27 cellular contexts compared by ENCODE assay signal in genomic region chr22:25016311-25016710, GRCh38.
"Had no signal": no experiment of that assay in that cellular context is flagged by ENCODE, and none has a peak within 500 bp of the region (broad histone marks: within the 10 kb centered on the region; RNA-seq: fewer than 3 reads in every experiment).

No MANE protein-coding gene starts in this region.

- H3K36me3 Mint-ChIP-seq: natural killer cell; stimulated activated effector memory CD8-positive, alpha-beta T cell treated with anti-CD3 and anti-CD28 coated beads, Interleukin-12 subunit alpha, Interleukin-12 subunit beta, amount 100 ng/mL, for 72 hours; stimulated activated naive B cell treated with anti-CD40 and anti-IgM and Interleukin-4, amounts not matched to agents 10 μg/mL and 1 μg/mL and 100 μg/mL, for 72 hours had no signal

- H3K36me3 ChIP-seq: neural progenitor cell, ovary, right lobe of liver, sigmoid colon, thoracic aorta, thyroid gland, upper lobe of left lung, vagina had no signal

- H3K9ac ChIP-seq: neural progenitor cell, parathyroid adenoma had no signal

- H3K4me3 ChIP-seq: neural progenitor cell, ovary, psoas muscle, right lobe of liver, sigmoid colon, stomach, thoracic aorta, thyroid gland, tibial nerve, upper lobe of left lung, vagina had no signal

- DNase-seq: natural killer cell; occipital lobe; ovary; posterior cingulate gyrus; psoas muscle; right cardiac atrium; right lobe of liver; sigmoid colon; small intestine; stimulated activated CD4-positive, alpha-beta T cell treated with anti-CD3 and anti-CD28 coated beads, Interleukin-15, amount 100 ng/mL, for 24 hours; stimulated activated CD4-positive, alpha-beta T cell treated with anti-CD3 and anti-CD28 coated beads, Interleukin-2, amount 100 ng/mL, for 24 hours; stimulated activated CD4-positive, alpha-beta T cell treated with anti-CD3 and anti-CD28 coated beads, Interleukin-2, amount 100 ng/mL, for 48 hours; stimulated activated CD4-positive, alpha-beta T cell treated with anti-CD3 and anti-CD28 coated beads, Interleukin-4, amount 100 ng/mL, for 24 hours; stimulated activated naive B cell treated with anti-CD40 and anti-IgM and Interleukin-4, amounts not matched to agents 10 μg/mL and 1 μg/mL and 100 μg/mL, for 72 hours; stimulated activated naive CD4-positive, alpha-beta T cell treated with Interleukin-2 at 50 U/mL for 16 hours; stomach; thyroid gland; upper lobe of left lung had no signal

- H3K27me3 Mint-ChIP-seq: progenitor cell of endocrine pancreas had no signal

- H3K4me3 Mint-ChIP-seq: natural killer cell; nephron; neural progenitor cell; stimulated activated effector memory CD8-positive, alpha-beta T cell treated with anti-CD3 and anti-CD28 coated beads, Interleukin-12 subunit alpha, Interleukin-12 subunit beta, amount 100 ng/mL, for 72 hours; stimulated activated naive B cell treated with anti-CD40 and anti-IgM and Interleukin-4, amounts not matched to agents 10 μg/mL and 1 μg/mL and 100 μg/mL, for 72 hours; stimulated activated naive CD8-positive, alpha-beta T cell treated with anti-CD3 and anti-CD28 coated beads, Interleukin-15, Interleukin-2, amounts not matched to agents 100 ng/mL and 50 ng/mL, for 24 hours had no signal

- H3K9me3 ChIP-seq: ovary, psoas muscle, right lobe of liver, sigmoid colon, stomach, thoracic aorta, thyroid gland, tibial nerve, upper lobe of left lung, vagina had no signal

- H3K4me1 Mint-ChIP-seq: natural killer cell; stimulated activated effector memory CD8-positive, alpha-beta T cell treated with anti-CD3 and anti-CD28 coated beads, Interleukin-12 subunit alpha, Interleukin-12 subunit beta, amount 100 ng/mL, for 72 hours; stimulated activated naive B cell treated with anti-CD40 and anti-IgM and Interleukin-4, amounts not matched to agents 10 μg/mL and 1 μg/mL and 100 μg/mL, for 72 hours had no signal

- H3K27me3 ChIP-seq: neural progenitor cell, ovary, right lobe of liver, sigmoid colon, stomach, thyroid gland, tibial nerve, upper lobe of left lung, vagina had no signal

- H3K9me3 Mint-ChIP-seq: natural killer cell; nephron; neural progenitor cell; stimulated activated effector memory CD8-positive, alpha-beta T cell treated with anti-CD3 and anti-CD28 coated beads, Interleukin-12 subunit alpha, Interleukin-12 subunit beta, amount 100 ng/mL, for 72 hours; stimulated activated naive B cell treated with anti-CD40 and anti-IgM and Interleukin-4, amounts not matched to agents 10 μg/mL and 1 μg/mL and 100 μg/mL, for 72 hours; stimulated activated naive CD8-positive, alpha-beta T cell treated with anti-CD3 and anti-CD28 coated beads, Interleukin-15, Interleukin-2, amounts not matched to agents 100 ng/mL and 50 ng/mL, for 24 hours had no signal

- ATAC-seq: natural killer cell; psoas muscle; right cardiac atrium; stimulated activated effector memory CD8-positive, alpha-beta T cell treated with anti-CD3 and anti-CD28 coated beads, Interleukin-12 subunit alpha, Interleukin-12 subunit beta, amount 100 ng/mL, for 72 hours; stimulated activated naive B cell treated with anti-CD40 and anti-IgM and Interleukin-4, amounts not matched to agents 10 μg/mL and 1 μg/mL and 100 μg/mL, for 72 hours had no signal

- H3K27ac Mint-ChIP-seq: natural killer cell; nephron; neural progenitor cell; progenitor cell of endocrine pancreas; stimulated activated effector memory CD8-positive, alpha-beta T cell treated with anti-CD3 and anti-CD28 coated beads, Interleukin-12 subunit alpha, Interleukin-12 subunit beta, amount 100 ng/mL, for 72 hours; stimulated activated naive B cell treated with anti-CD40 and anti-IgM and Interleukin-4, amounts not matched to agents 10 μg/mL and 1 μg/mL and 100 μg/mL, for 72 hours; stimulated activated naive CD8-positive, alpha-beta T cell treated with anti-CD3 and anti-CD28 coated beads, Interleukin-15, Interleukin-2, amounts not matched to agents 100 ng/mL and 50 ng/mL, for 24 hours had no signal

- H3K27ac ChIP-seq: neural progenitor cell, ovary, parathyroid adenoma, psoas muscle, right lobe of liver, sigmoid colon, stomach, thoracic aorta, tibial nerve, vagina had no signal

- H3K4me1 ChIP-seq: parathyroid adenoma had no signal
